1 cellular context compared by ENCODE assay signal in genomic region chr17:49687878-49688491, GRCh38.
TF ChIP-seq lines count a peak whose summit lies in the region.

No MANE protein-coding gene starts in this region.

TF ChIP-seq in HepG2, 621 proteins besides CTCF, POLR2A, EP300 and RAD21 (continued from another document and continues in another):
- TF ChIP-seq RBAK (CRISPR knock-in tag; IDR thresholded peaks at IDR 0.05) (no peak), ZFP36 (IDR thresholded peaks at IDR 0.05; ENCODE audit: borderline replicate concordance, low read depth, low read length, partially characterized antibody) (no peak), TSC22D2 (CRISPR knock-in tag; IDR thresholded peaks at IDR 0.05; ENCODE audit: borderline replicate concordance) (0 out of 2 replicates have a peak, but pooled peaks have one; percentile 31), KLF15 (CRISPR knock-in tag; IDR thresholded peaks at IDR 0.05; ENCODE audit: borderline replicate concordance) (no peak), NFE2L1 (CRISPR knock-in tag; IDR thresholded peaks at IDR 0.05; ENCODE audit: borderline replicate concordance) (no peak), ZNF720 (CRISPR knock-in tag; IDR thresholded peaks at IDR 0.05) (no peak), ZNF580 (CRISPR knock-in tag; IDR thresholded peaks at IDR 0.05; ENCODE audit: borderline replicate concordance, low read depth) (0 out of 2 replicates have a peak, but pooled peaks have one; percentile 37), MXI1 (IDR thresholded peaks at IDR 0.05; ENCODE audit: borderline replicate concordance, low read depth, low read length) (no peak; the same call in 2 of the 3 replicates), ZBTB42 (CRISPR knock-in tag; IDR thresholded peaks at IDR 0.05) (no peak), RORA (CRISPR knock-in tag; IDR thresholded peaks at IDR 0.05) (no peak), CAMTA2 (CRISPR knock-in tag; IDR thresholded peaks at IDR 0.05; ENCODE audit: borderline replicate concordance) (no peak), ZNF747 (CRISPR knock-in tag; IDR thresholded peaks at IDR 0.05; ENCODE audit: borderline replicate concordance) (0 out of 2 replicates have a peak, but pooled peaks have one; percentile 63), ZNF432 (CRISPR knock-in tag; IDR thresholded peaks at IDR 0.05; ENCODE audit: borderline replicate concordance) (no peak), HNRNPL (IDR thresholded peaks at IDR 0.05; ENCODE audit: low read depth, low read length) (no peak), ZSCAN25 (CRISPR knock-in tag; IDR thresholded peaks at IDR 0.05) (no peak), SP4 (CRISPR knock-in tag; IDR thresholded peaks at IDR 0.05) (peak; percentile 36; the same call in 1 of the 2 replicates), ZNF256 (CRISPR knock-in tag; conservative IDR thresholded peaks at IDR 0.05) (no peak), ZNF292 (CRISPR knock-in tag; IDR thresholded peaks at IDR 0.05; ENCODE audit: borderline replicate concordance, low read depth) (peak; percentile 22; the same call in 1 of the 2 replicates), ELF4 (CRISPR knock-in tag; IDR thresholded peaks at IDR 0.05; ENCODE audit: borderline replicate concordance) (no peak; the same call in 1 of the 2 replicates), ZNF710 (CRISPR knock-in tag; IDR thresholded peaks at IDR 0.05; ENCODE audit: borderline replicate concordance) (0 out of 2 replicates have a peak, but pooled peaks have one; percentile 46), ZNF3 (CRISPR knock-in tag; IDR thresholded peaks at IDR 0.05) (no peak), FOXO4 (CRISPR knock-in tag; conservative IDR thresholded peaks at IDR 0.05) (no peak), DDIT3 (CRISPR knock-in tag; IDR thresholded peaks at IDR 0.05) (no peak), TFE3 (CRISPR knock-in tag; IDR thresholded peaks at IDR 0.05) (peak; percentile 78), TOPORS (CRISPR knock-in tag; IDR thresholded peaks at IDR 0.05) (no peak), ZNF546 (CRISPR knock-in tag; conservative IDR thresholded peaks at IDR 0.05) (0 out of 2 replicates have a peak, but pooled peaks have one; percentile 40), IRF9 (CRISPR knock-in tag; IDR thresholded peaks at IDR 0.05; ENCODE audit: borderline replicate concordance) (peak; percentile 54; the same call in 1 of the 2 replicates), DBP (CRISPR knock-in tag; IDR thresholded peaks at IDR 0.05; ENCODE audit: not compliant biosample characterization) (no peak), DRAP1 (CRISPR knock-in tag; IDR thresholded peaks at IDR 0.05) (peak; percentile 51; the same call in 1 of the 2 replicates), ZNF501 (CRISPR knock-in tag; IDR thresholded peaks at IDR 0.05) (peak; percentile 12; the same call in 1 of the 2 replicates), ZNF574 (CRISPR knock-in tag; IDR thresholded peaks at IDR 0.05) (no peak), ZNF644 (CRISPR knock-in tag; IDR thresholded peaks at IDR 0.05; ENCODE audit: low read depth) (0 out of 2 replicates have a peak, but pooled peaks have one; percentile 23), ZNF792 (CRISPR knock-in tag; IDR thresholded peaks at IDR 0.05) (peak; percentile 60; the same call in 1 of the 2 replicates), ARID2 (CRISPR knock-in tag; IDR thresholded peaks at IDR 0.05; ENCODE audit: borderline replicate concordance) (no peak), SCMH1 (CRISPR knock-in tag; IDR thresholded peaks at IDR 0.05; ENCODE audit: borderline replicate concordance) (no peak), AKAP8 (CRISPR knock-in tag; IDR thresholded peaks at IDR 0.05) (peak; percentile 39; the same call in 1 of the 2 replicates), DNMT3B (CRISPR knock-in tag; conservative IDR thresholded peaks at IDR 0.05) (peak; percentile 86), HOXA3 (CRISPR knock-in tag; IDR thresholded peaks at IDR 0.05) (0 out of 2 replicates have a peak, but pooled peaks have one; percentile 33), IKZF1 (IDR thresholded peaks at IDR 0.05) (no peak), CREM (IDR thresholded peaks at IDR 0.05) (peak; percentile 14; the same call in 1 of the 2 replicates), CREM (CRISPR knock-in tag; IDR thresholded peaks at IDR 0.05) (no peak), MTA3 (CRISPR knock-in tag; IDR thresholded peaks at IDR 0.05) (no peak), XRCC5 (optimal IDR thresholded peaks at IDR 0.05; ENCODE audit: low read length) (no peak), NFAT5 (CRISPR knock-in tag; IDR thresholded peaks at IDR 0.05) (no peak), ATM (IDR thresholded peaks at IDR 0.05; ENCODE audit: borderline replicate concordance) (no peak), RARG (CRISPR knock-in tag; IDR thresholded peaks at IDR 0.05; ENCODE audit: low read depth) (no peak), ZSCAN9 (CRISPR knock-in tag; IDR thresholded peaks at IDR 0.05; ENCODE audit: borderline replicate concordance) (peak; percentile 52; the same call in 1 of the 2 replicates), ZBTB20 (CRISPR knock-in tag; IDR thresholded peaks at IDR 0.05; ENCODE audit: borderline replicate concordance, low read depth) (no peak), ZNF180 (CRISPR knock-in tag; IDR thresholded peaks at IDR 0.05; ENCODE audit: borderline replicate concordance, low read depth) (no peak), ZNF775 (CRISPR knock-in tag; IDR thresholded peaks at IDR 0.05; ENCODE audit: borderline replicate concordance) (no peak), AGO2 (optimal IDR thresholded peaks at IDR 0.05; ENCODE audit: low read depth, low read length) (no peak), ZNF570 (CRISPR knock-in tag; IDR thresholded peaks at IDR 0.05; ENCODE audit: borderline replicate concordance) (no peak)
